In genomic region chr5:157126-157715, GRCh38 we compare ENCODE assay signal across 18 cellular contexts. TPM values are rescaled to one million over a fixed set of nuclear protein-coding genes. Genes with fewer than 3 reads are reported as not detected.
DNase-seq lines count a peak whose midpoint lies in the region; ATAC-seq, FAIRE-seq and TF ChIP-seq lines count a peak whose summit lies in the region.
"Had no signal": no experiment of that assay in that cellular context is flagged by ENCODE, and none has a peak within 500 bp of the region (broad histone marks: within the 10 kb centered on the region; RNA-seq: fewer than 3 reads in every experiment).

No MANE protein-coding gene starts in this region.

- CTCF ChIA-PET in H1 (lab: Charles Lee; ENCODE audit: partially characterized antibody), result interaction anchor here (0.5 to 0.6 kb wide), 2 partner anchors 10 to 37 kb away, joined by 3 read pairs; no protein-coding TSS in a partner anchor

- DNase-seq in H9, result peak; percentile 15
- DNase-seq in H1 (ENCODE audit: low read depth in 1 of 2, low spot score in 2 of 2), result peak in 1 of 2 experiments; percentile 35
- DNase-seq in posterior vena cava (ENCODE audit: low spot score), result peak; percentile 34
- DNase-seq in medulla oblongata (ENCODE audit: extremely low spot score), result no peak
- DNase-seq: CD4-positive, CD25-positive, alpha-beta regulatory T cell; DMS53; HCEC 1CT; IMR-90; Karpas-422; MG63; NCI-H1092 treated with DMSO at 0.1 percent for 48 hours; NCI-H1694 treated with DMSO at 0.1 percent for 48 hours; NCI-H226; NCI-H524 treated with DMSO at 0.1 percent for 48 hours had no signal

- H3K14ac ChIP-seq in H9 (ENCODE audit: insufficient read depth, low read length) (no peak overlapping the region), H1 (ENCODE audit: insufficient read length) (no peak overlapping the region)

- H2BK5ac ChIP-seq in H9 (ENCODE audit: insufficient read length, low read length), result no peak overlapping the region
- H2BK5ac ChIP-seq in H1 (ENCODE audit: low read depth, low read length), result no peak overlapping the region

- H4K5ac ChIP-seq in H9 (ENCODE audit: insufficient read length, low read depth, low read length), result no peak overlapping the region
- H4K5ac ChIP-seq in H1 (ENCODE audit: insufficient read length, low read depth, low read length), result no peak overlapping the region

- H3K4me1 Mint-ChIP-seq in H9, result peaks cover 11 to 19% of the 10 kb centered on the region in 2 experiments
- H3K4me1 Mint-ChIP-seq: CD4-positive, CD25-positive, alpha-beta regulatory T cell had no signal

- H2BK20ac ChIP-seq in H9 (ENCODE audit: low read depth, low read length, poor library complexity, severe bottlenecking) (no peak overlapping the region), H1 (ENCODE audit: low read length) (no peak overlapping the region)

- no peaks in the 10 kb centered on the region for H3K9me3 Mint-ChIP-seq in H9
- H3K9me3 Mint-ChIP-seq: CD4-positive, CD25-positive, alpha-beta regulatory T cell had no signal

- no peak for TF ChIP-seq EP300 in H1 (IDR thresholded peaks at IDR 0.05; ENCODE audit: borderline replicate concordance in 1 of 2, low read depth in 2 of 2, low read length in 2 of 2)
- no peak for TF ChIP-seq EP300 in gastroesophageal sphincter (IDR thresholded peaks at IDR 0.05)

- H2AFZ ChIP-seq in H9 (ENCODE audit: low read length), result no peak overlapping the region
- H2AFZ ChIP-seq in H1 (ENCODE audit: low read length), result no peak overlapping the region

- H3K9me3 ChIP-seq in BLaER1 treated with 17β-estradiol and CSF1 and Interleukin-3, amounts not matched to agents 10 nM and 100 nM (replicated peaks in 1 of 11), result no peaks in the 10 kb centered on the region
- H3K9me3 ChIP-seq in H9 (ENCODE audit: control insufficient read depth, low read depth, low read length) (no peaks in the 10 kb centered on the region), H1 (ENCODE audit: insufficient read depth in 2 of 2, low read depth in 1 of 2, low read length in 1 of 2) (no peaks in the 10 kb centered on the region), gastroesophageal sphincter (no peaks in the 10 kb centered on the region)
- H3K9me3 ChIP-seq: MG63 had no signal

- H3K23ac ChIP-seq in H9 (ENCODE audit: insufficient read length, low read depth, low read length), result no peak overlapping the region
- H3K23ac ChIP-seq in H1 (ENCODE audit: insufficient read length), result no peak overlapping the region

- peaks cover 0 to 56% (median 20%) of the 10 kb centered on the region in 11 experiments; a peak in 12 of 22 replicates for H3K36me3 ChIP-seq in BLaER1 treated with 17β-estradiol and CSF1 and Interleukin-3, amounts not matched to agents 10 nM and 100 nM
- peaks cover 14 to 79% (median 34%) of the 10 kb centered on the region in 4 experiments; a peak in 7 of 8 replicates for H3K36me3 ChIP-seq in H1 (ENCODE audit: control insufficient read depth in 2 of 4, insufficient read depth in 4 of 4, low read length in 3 of 4)
- H3K36me3 ChIP-seq in gastroesophageal sphincter, result no peaks in the 10 kb centered on the region
- H3K36me3 ChIP-seq: MG63 had no signal

- no peak for FAIRE-seq in H1 (lab: Jason Lieb, UNC)

- H4K91ac ChIP-seq in H9 (ENCODE audit: insufficient read length, low read depth, low read length), result no peak overlapping the region
- H4K91ac ChIP-seq in H1 (replicated peaks; ENCODE audit: insufficient read length, low read length), result no peak overlapping the region

- TF ChIP-seq RAD21 in H1 (IDR thresholded peaks at IDR 0.05 in 1 of 2, conservative IDR thresholded peaks at IDR 0.05 in 1 of 2; ENCODE audit: low read depth in 2 of 2, low read length in 2 of 2), result no peak

- H3K27ac Mint-ChIP-seq in H9, result peak overlapping the region in 1 of 3 experiments; percentile 85; a peak in 2 of 7 replicates
- H3K27ac Mint-ChIP-seq: CD4-positive, CD25-positive, alpha-beta regulatory T cell had no signal

- H3K4me3 ChIP-seq in BLaER1 treated with 17β-estradiol and CSF1 and Interleukin-3, amounts not matched to agents 10 nM and 100 nM, result no peak overlapping the region
- H3K4me3 ChIP-seq in H1 (ENCODE audit: extremely low read depth in 1 of 4, insufficient read depth in 2 of 4, low read depth in 3 of 4, low read length in 4 of 4) (no peak overlapping the region), gastroesophageal sphincter (no peak overlapping the region)
- H3K4me3 ChIP-seq: MG63 had no signal

- peaks cover 0 to 53% (median 19%) of the 10 kb centered on the region in 11 experiments; a peak in 13 of 22 replicates for H4K20me1 ChIP-seq in BLaER1 treated with 17β-estradiol and CSF1 and Interleukin-3, amounts not matched to agents 10 nM and 100 nM
- no peaks in the 10 kb centered on the region for H4K20me1 ChIP-seq in H9 (ENCODE audit: control insufficient read depth, insufficient read depth, insufficient read length)
- H4K20me1 ChIP-seq in H1 (replicated peaks in 1 of 2; ENCODE audit: control insufficient read depth in 1 of 2, insufficient read depth in 2 of 2, low read length in 2 of 2), result peaks cover 0 to 4% of the 10 kb centered on the region in 2 experiments

- H3K27ac ChIP-seq in BLaER1 treated with 17β-estradiol and CSF1 and Interleukin-3, amounts not matched to agents 10 nM and 100 nM, result no peak overlapping the region
- no peak overlapping the region for H3K27ac ChIP-seq in H9 (ENCODE audit: insufficient read length, low read depth, low read length)
- no peak overlapping the region for H3K27ac ChIP-seq in H1 (ENCODE audit: low read depth, low read length)
- H3K27ac ChIP-seq in gastroesophageal sphincter, result no peak overlapping the region

- H2BK15ac ChIP-seq in H9 (ENCODE audit: low read depth, low read length), result no peak overlapping the region
- H2BK15ac ChIP-seq in H1 (ENCODE audit: low read length), result no peak overlapping the region

- H3K4me3 Mint-ChIP-seq in H9, result no peak overlapping the region
- H3K4me3 Mint-ChIP-seq: CD4-positive, CD25-positive, alpha-beta regulatory T cell had no signal

- POLR2A ChIA-PET in H1 (lab: Charles Lee; ENCODE audit: partially characterized antibody), result interaction anchor here (1.3 to 1.5 kb wide), 3 partner anchors 11 to 19 kb away, joined by 3 to 5 read pairs (median 4); no protein-coding TSS in a partner anchor

- no CpG with 5 or more reads among the region's 12 CpGs for WGBS in H9 (ENCODE audit: extremely low coverage, insufficient read length, low lambda C conversion rate)
- 91% methylated on average over 12 of the region's 12 CpGs; no CpG with 5 or more reads in 1 of the 2 experiments for WGBS in H1 (ENCODE audit: extremely low coverage in 1 of 2, insufficient coverage in 1 of 2, insufficient read length in 1 of 2, insufficient replicate concordance in 2 of 2, low coverage in 1 of 2, low lambda C conversion rate in 2 of 2, missing lambda C conversion rate in 1 of 2), 2 experiments
- WGBS in gastroesophageal sphincter (ENCODE audit: low coverage in 1 of 2), 2 donors, result 79 to 89% methylated on average over 11 to 12 of the region's 12 CpGs

- ATAC-seq in gastroesophageal sphincter (no peak), GM18867 (IDR thresholded peaks at IDR 0.05; ENCODE audit: unreplicated experiment) (no peak)

- TF ChIP-seq POLR2A in H1 (IDR thresholded peaks at IDR 0.05; ENCODE audit: control extremely low read depth in 1 of 2, low read depth in 2 of 2, low read length in 2 of 2) (0 out of 3 replicates have a peak, but pooled peaks of 1 of the 2 experiments have one; percentile 42), gastroesophageal sphincter (IDR thresholded peaks at IDR 0.05) (no peak)

- H3K79me2 ChIP-seq in H9 (ENCODE audit: insufficient read depth, low read length) (no peaks in the 10 kb centered on the region), H1 (ENCODE audit: control insufficient read depth in 1 of 2, insufficient read depth in 2 of 2, low read length in 2 of 2) (no peaks in the 10 kb centered on the region)

- H3K4me2 ChIP-seq in BLaER1 treated with 17β-estradiol and CSF1 and Interleukin-3, amounts not matched to agents 10 nM and 100 nM, result peak overlapping the region in 9 of 11 experiments; percentile 74 to 94 (median 89); a peak in 15 of 22 replicates
- H3K4me2 ChIP-seq in H9 (ENCODE audit: insufficient read depth, insufficient read length, low read length), result no peak overlapping the region
- H3K4me2 ChIP-seq in H1 (ENCODE audit: insufficient read depth in 1 of 2, low read depth in 2 of 2, low read length in 2 of 2), result no peak overlapping the region

- H3K36me3 Mint-ChIP-seq in H9 (ENCODE audit: insufficient read depth in 1 of 3, low read depth in 3 of 3), result peaks cover 27 to 91% (median 85%) of the 10 kb centered on the region in 3 experiments; a peak in 6 of 7 replicates
- H3K36me3 Mint-ChIP-seq: CD4-positive, CD25-positive, alpha-beta regulatory T cell had no signal

- no peak overlapping the region for H2BK12ac ChIP-seq in H9 (ENCODE audit: insufficient read length, low read depth, low read length)
- no peak overlapping the region for H2BK12ac ChIP-seq in H1 (ENCODE audit: low read depth, low read length)

- H4K8ac ChIP-seq in H9 (replicated peaks; ENCODE audit: insufficient read length, low read depth, low read length) (no peak overlapping the region), H1 (ENCODE audit: extremely low read depth, insufficient read depth, low read length) (no peak overlapping the region)

- no peak overlapping the region for H2BK120ac ChIP-seq in H9 (ENCODE audit: low read depth, low read length, poor library complexity, severe bottlenecking)
- H2BK120ac ChIP-seq in H1 (replicated peaks; ENCODE audit: low read depth, low read length), result no peak overlapping the region

- peaks cover 58 to 100% (median 98%) of the 10 kb centered on the region in 10 experiments for H3K4me1 ChIP-seq in BLaER1 treated with 17β-estradiol and CSF1 and Interleukin-3, amounts not matched to agents 10 nM and 100 nM
- no peaks in the 10 kb centered on the region for H3K4me1 ChIP-seq in H9 (ENCODE audit: insufficient read depth, low read length)
- peaks cover 0 to 2% (median 0%) of the 10 kb centered on the region in 4 experiments; a peak in 2 of 7 replicates for H3K4me1 ChIP-seq in H1 (replicated peaks in 1 of 4; ENCODE audit: control insufficient read depth in 3 of 4, insufficient read depth in 4 of 4, low read length in 3 of 4)
- no peaks in the 10 kb centered on the region for H3K4me1 ChIP-seq in gastroesophageal sphincter

- H3T11ph ChIP-seq in H9 (ENCODE audit: low read length), result no peak overlapping the region

- H3K79me1 ChIP-seq in H9 (ENCODE audit: insufficient read depth, low read depth, low read length, poor library complexity, severe bottlenecking) (no peaks in the 10 kb centered on the region), H1 (ENCODE audit: low read depth, low read length) (no peaks in the 10 kb centered on the region; the same call in 1 of the 2 replicates)

- no peaks in the 10 kb centered on the region; the same call in 1 of the 2 replicates for H3K27me3 Mint-ChIP-seq in H9 (ENCODE audit: low read depth)

- TF ChIP-seq CTCF in H9 (conservative IDR thresholded peaks at IDR 0.05) (no peak), H1 (IDR thresholded peaks at IDR 0.05; ENCODE audit: control extremely low read depth in 1 of 3, insufficient read depth in 1 of 3, low read depth in 1 of 3, low read length in 3 of 3) (no peak), gastroesophageal sphincter (IDR thresholded peaks at IDR 0.05) (no peak)

- peak overlapping the region in 1 of 11 experiments; percentile 15; a peak in 3 of 22 replicates for H3K9ac ChIP-seq in BLaER1 treated with 17β-estradiol and CSF1 and Interleukin-3, amounts not matched to agents 10 nM and 100 nM
- H3K9ac ChIP-seq in H9 (ENCODE audit: extremely low read depth, insufficient read length, low read length) (no peak overlapping the region), H1 (replicated peaks in 1 of 4; ENCODE audit: extremely low read depth in 1 of 4, low read depth in 3 of 4, low read length in 3 of 4) (no peak overlapping the region)

- intact Hi-C loops in posterior vena cava (cut with DNase I), result no loop called here

- H3K56ac ChIP-seq in H9 (ENCODE audit: insufficient read length, low read depth, low read length) (no peak overlapping the region), H1 (replicated peaks; ENCODE audit: insufficient read length, low read depth, low read length) (no peak overlapping the region)

- H3K27me3 ChIP-seq in BLaER1 treated with 17β-estradiol and CSF1 and Interleukin-3, amounts not matched to agents 10 nM and 100 nM, result peaks cover 0 to 79% (median 0%) of the 10 kb centered on the region in 11 experiments; a peak in 5 of 22 replicates
- H3K27me3 ChIP-seq in H9 (ENCODE audit: insufficient read depth, low read length) (no peaks in the 10 kb centered on the region), H1 (replicated peaks in 1 of 4; ENCODE audit: control insufficient read depth in 3 of 4, extremely low read depth in 1 of 4, insufficient read depth in 3 of 4, low read length in 3 of 4) (no peaks in the 10 kb centered on the region), gastroesophageal sphincter (peaks cover 19% of the 10 kb centered on the region)
- H3K27me3 ChIP-seq: MG63 had no signal

- H3K4ac ChIP-seq in H9 (ENCODE audit: low read depth, low read length) (no peak overlapping the region), H1 (replicated peaks; ENCODE audit: insufficient read length, low read depth, low read length) (no peak overlapping the region)

- H2AK5ac ChIP-seq in H9 (ENCODE audit: insufficient read length, low read length) (no peak overlapping the region), H1 (ENCODE audit: low read depth, low read length) (no peak overlapping the region)

- H3K23me2 ChIP-seq in H9 (ENCODE audit: insufficient read length, low read depth, low read length, poor library complexity, severe bottlenecking), result no peaks in the 10 kb centered on the region
- H3K23me2 ChIP-seq in H1 (ENCODE audit: low read depth, low read length), result no peaks in the 10 kb centered on the region

- no peak overlapping the region for H3K18ac ChIP-seq in H9 (ENCODE audit: insufficient read length, low read depth, low read length)
- H3K18ac ChIP-seq in H1 (ENCODE audit: extremely low read depth, low read length), result no peak overlapping the region

RNA-seq across cellular contexts. Expression of gene LRRC14B, which starts 34.1 kb away (rescaled TPM):
- total RNA-seq in H9 (2021), result not detected in 2 replicates
- total RNA-seq in H1 (2021; fragmentation: NEBNext Ultra II Directional; extraction: Animal tissue kit (Norgen Biotek cat#: 25700)), result not detected in 2 replicates
- polyA plus RNA-seq in H1 (2011; rRNA removed), result not detected in 2 replicates
- not detected for polyA plus RNA-seq in H1 (2011; cell fraction: cytosol; rRNA removed)
- not detected for polyA plus RNA-seq in H1 (2011; cell fraction: nucleus; rRNA removed)
- polyA plus RNA-seq in H1 (2012, experiment 1 of 2), result not detected in 4 replicates
- polyA plus RNA-seq in H1 (2012, experiment 2 of 2), result not detected
- polyA plus RNA-seq in H1 (2013, experiment 1 of 2), result not detected
- polyA plus RNA-seq in H1 (2013, experiment 2 of 2), result not detected
- polyA minus RNA-seq in H1 (2011; rRNA and poly(A)+ RNA removed), result not detected in 2 replicates
- not detected for polyA minus RNA-seq in H1 (2011; cell fraction: cytosol; rRNA and poly(A)+ RNA removed)
- not detected for polyA minus RNA-seq in H1 (2011; cell fraction: nucleus; rRNA and poly(A)+ RNA removed)
- total RNA-seq in posterior vena cava, result not detected
- not detected for total RNA-seq in gastroesophageal sphincter
- total RNA-seq: CD4-positive, CD25-positive, alpha-beta regulatory T cell; HT-29; IMR-90 had no signal
- polyA plus RNA-seq: CD4-positive, CD25-positive, alpha-beta regulatory T cell; IMR-90 had no signal

Comparison
In these comparisons a context has a peak if more than half of its experiments do, and no peak if none do; other contexts are left out.
1. H3K4me2 ChIP-seq: peak in BLaER1 treated with 17β-estradiol and CSF1 and Interleukin-3, amounts not matched to agents 10 nM and 100 nM (9 of 11); none in H9 (single experiment) and H1 (0 of 2).